Comparison of ENCODE assay signal across 17 cellular contexts in the genomic region with DNA sequence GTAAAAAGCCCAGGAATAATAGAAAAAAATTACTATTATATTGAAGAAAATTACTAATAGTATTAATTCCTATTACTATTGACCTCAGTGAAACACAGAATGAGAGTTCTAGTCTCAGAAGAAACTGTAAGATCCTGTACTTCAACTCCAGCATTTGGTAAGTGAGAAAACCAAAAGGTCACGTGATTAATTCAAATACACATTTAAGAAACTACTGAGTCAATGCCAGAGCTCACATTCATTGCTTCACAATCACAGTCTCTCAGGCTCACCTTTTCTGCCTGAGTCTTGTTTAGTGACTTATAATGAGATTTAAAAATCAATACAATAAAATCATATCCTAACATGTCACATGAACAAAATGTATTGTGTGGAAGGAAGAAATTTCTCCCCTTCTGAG.
A peak's percentile ranks its signal among the peaks of the same experiment; 100 is the strongest.
DNase-seq lines count a peak whose midpoint lies in the region; ATAC-seq and TF ChIP-seq lines count a peak whose summit lies in the region.
"Had no signal": no experiment of that assay in that cellular context is flagged by ENCODE, and none has a peak within 500 bp of the region (broad histone marks: within the 10 kb centered on the region; RNA-seq: fewer than 3 reads in every experiment).

No MANE protein-coding gene starts in this region.

- peaks cover 21% of the 10 kb centered on the region for H3K4me1 ChIP-seq in Caco-2
- H3K4me1 ChIP-seq: BE2C had no signal

- H3K36me3 ChIP-seq in Caco-2 (ENCODE audit: control insufficient read depth, insufficient read depth, low read length): no peaks in the 10 kb centered on the region
- H3K36me3 ChIP-seq: BE2C had no signal

- DNase-seq in Caco-2 (no peak), epithelial cell of esophagus (ENCODE audit: low read depth) (peak; percentile 66), NCI-H2227 treated with DMSO at 0.1 percent for 48 hours (lab: John Stamatoyannopoulos, UW) (no peak)
- DNase-seq: BE2C; CD4-positive, alpha-beta memory T cell; DMS53; GF-D8; HCEC 1CT; HFFc6; IMR-90; KG1 had no signal

- peaks cover 6% of the 10 kb centered on the region for H3K4me1 Mint-ChIP-seq in Caco-2 (ENCODE audit: low read depth, unreplicated experiment)
- H3K4me1 Mint-ChIP-seq: CD4-positive, alpha-beta memory T cell had no signal

- no TSS peak for BruUV-seq in Caco-2 (replicated peaks; lab: Mats Ljungman, UMichigan)

- ATAC-seq in GM19351 (IDR thresholded peaks at IDR 0.05; ENCODE audit: unreplicated experiment): peak; percentile 47
- no peak for ATAC-seq in GM19023 (IDR thresholded peaks at IDR 0.05; ENCODE audit: unreplicated experiment)
- ATAC-seq in HG02763 (IDR thresholded peaks at IDR 0.05; ENCODE audit: unreplicated experiment): no peak
- ATAC-seq in GM18873 (IDR thresholded peaks at IDR 0.05; ENCODE audit: low FRiP score, unreplicated experiment): no peak

- no peak overlapping the region for H3K4me3 ChIP-seq in Caco-2 (ENCODE audit: low read depth, low read length)
- no peak overlapping the region for H3K4me3 ChIP-seq in epithelial cell of esophagus (ENCODE audit: low read length)

- H3K9me3 ChIP-seq in Caco-2: no peaks in the 10 kb centered on the region
- H3K9me3 ChIP-seq: BE2C had no signal

- POLR2A ChIA-PET in Caco-2 (lab: Charles Lee): no interaction called here

- H3K36me3 Mint-ChIP-seq in Caco-2 (ENCODE audit: insufficient read depth, unreplicated experiment): peaks cover 6% of the 10 kb centered on the region
- H3K36me3 Mint-ChIP-seq: CD4-positive, alpha-beta memory T cell had no signal

- TF ChIP-seq CTCF in Caco-2 (IDR thresholded peaks at IDR 0.05; ENCODE audit: insufficient read depth in 1 of 2, low read depth in 1 of 2, low read length in 1 of 2, severe bottlenecking in 1 of 2, unreplicated experiment in 1 of 2) (no peak), VCaP (conservative IDR thresholded peaks at IDR 0.05) (no peak), epithelial cell of esophagus (IDR thresholded peaks at IDR 0.05; ENCODE audit: insufficient read depth, low read depth, low read length, missing control alignments) (no peak)

- peaks cover 10% of the 10 kb centered on the region for H3K9me3 Mint-ChIP-seq in Caco-2 (ENCODE audit: unreplicated experiment)

- peak overlapping the region; percentile 83 for H3K27ac Mint-ChIP-seq in Caco-2 (ENCODE audit: unreplicated experiment)
- H3K27ac Mint-ChIP-seq: CD4-positive, alpha-beta memory T cell; HFFc6 had no signal

- CTCF ChIA-PET in Caco-2 (lab: Charles Lee): no interaction called here

- H3K27ac ChIP-seq in VCaP: peak overlapping the region; percentile 42
- H3K27ac ChIP-seq: C4-2B had no signal

- intact Hi-C loops in Caco-2 (cut with micrococcal nuclease; ENCODE audit: unreplicated experiment): no loop called here

- H3K27me3 Mint-ChIP-seq in Caco-2 (ENCODE audit: insufficient read depth, unreplicated experiment): no peaks in the 10 kb centered on the region
- H3K27me3 Mint-ChIP-seq: CD4-positive, alpha-beta memory T cell had no signal

- H3K27me3 ChIP-seq in Caco-2 (replicated peaks; ENCODE audit: control insufficient read depth, insufficient read depth, low read length): no peaks in the 10 kb centered on the region
- H3K27me3 ChIP-seq: BE2C had no signal

- no peak overlapping the region for H3K4me3 Mint-ChIP-seq in Caco-2 (ENCODE audit: unreplicated experiment)
- H3K4me3 Mint-ChIP-seq: CD4-positive, alpha-beta memory T cell had no signal
